ENCODE assay signal across 8 cellular contexts in genomic region chr11:130314749-130315285, GRCh38. TPM values are rescaled to one million over a fixed set of nuclear protein-coding genes. Genes with fewer than 3 reads are reported as not detected.
DNase-seq lines count a peak whose midpoint lies in the region; ATAC-seq and TF ChIP-seq lines count a peak whose summit lies in the region.

ZBTB44 (minus strand) TSS chr11:130314917; CDS start chr11:130261873, 53,044 bp downstream.

- peak within 1 kb of the TSS; percentile 86 for H3K4me2 ChIP-seq in GM23338

- H3K4me1 ChIP-seq in GM23338 (ENCODE audit: insufficient read depth): peaks cover 60% of the 10 kb centered on the region
- peaks cover 11 to 45% (median 31%) of the 10 kb centered on the region in 4 donors for H3K4me1 ChIP-seq in stomach

- H3K27me3 Mint-ChIP-seq in GM23338 (ENCODE audit: insufficient read depth, low read depth, poor library complexity): peaks cover 2% of the 10 kb centered on the region
- peaks cover 3% of the 10 kb centered on the region for H3K27me3 Mint-ChIP-seq in neural crest cell (ENCODE audit: low read depth)

- peak within 1 kb of the TSS; percentile 86 for H3K27ac ChIP-seq in GM23338 (ENCODE audit: low read depth)
- peak within 1 kb of the TSS; percentile 94 to 99 (median 97) for H3K27ac ChIP-seq in stomach

- H3K4me3 Mint-ChIP-seq in GM23338 (peak within 1 kb of the TSS; percentile 90), neural crest cell (peak within 1 kb of the TSS; percentile 92)

- H3K9me3 ChIP-seq in stomach: no peaks in the 10 kb centered on the region

- ATAC-seq in GM23338: peak; percentile 70

- no peaks in the 10 kb centered on the region for H3K9me2 ChIP-seq in GM23338 (ENCODE audit: insufficient read depth)

- H3K4me3 ChIP-seq in GM23338 (peak within 1 kb of the TSS; percentile 61), fibroblast of villous mesenchyme (ENCODE audit: low read depth, low read length) (peak within 1 kb of the TSS; percentile 83), stomach (peak within 1 kb of the TSS; percentile 70 to 86 (median 76))

- H2AFZ ChIP-seq in GM23338: peak within 1 kb of the TSS; percentile 76; the same call in 1 of the 2 replicates

- no peaks in the 10 kb centered on the region; the same call in 1 of the 2 replicates for H4K20me1 ChIP-seq in GM23338 (replicated peaks; ENCODE audit: insufficient read depth)

- peaks cover 5% of the 10 kb centered on the region; the same call in 1 of the 2 replicates for H3F3A ChIP-seq in GM23338 (replicated peaks; ENCODE audit: low read depth)

- WGBS in stomach, 5 donors: 1 to 4% (median 3%) methylated on average over 8 to 43 of the region's 43 CpGs

- TF ChIP-seq CTCF in GM23338 (conservative IDR thresholded peaks at IDR 0.05; ENCODE audit: low read depth in 2 of 2) (no peak), fibroblast of villous mesenchyme (IDR thresholded peaks at IDR 0.05; ENCODE audit: insufficient read depth, low read depth, low read length) (no peak), neural crest cell (conservative IDR thresholded peaks at IDR 0.05) (no peak), stomach (IDR thresholded peaks at IDR 0.05) (no peak)

- H3K36me3 ChIP-seq in GM23338 (ENCODE audit: insufficient read depth): no peaks in the 10 kb centered on the region
- H3K36me3 ChIP-seq in stomach: no peaks in the 10 kb centered on the region

- H3K27me3 ChIP-seq in GM23338 (ENCODE audit: insufficient read depth): no peaks in the 10 kb centered on the region
- no peaks in the 10 kb centered on the region for H3K27me3 ChIP-seq in stomach

- H3K9me3 Mint-ChIP-seq in GM23338: peaks cover 3% of the 10 kb centered on the region; the same call in 2 of the 3 replicates
- peaks cover 2% of the 10 kb centered on the region for H3K9me3 Mint-ChIP-seq in neural crest cell

- peak; percentile 92 for TF ChIP-seq POLR2A in Raji (IDR thresholded peaks at IDR 0.05; ENCODE audit: insufficient read depth, low read depth, low read length)
- no peak for TF ChIP-seq POLR2A in stomach (IDR thresholded peaks at IDR 0.05)

- H3K36me3 Mint-ChIP-seq in GM23338 (ENCODE audit: low read depth) (peaks cover 9% of the 10 kb centered on the region), neural crest cell (ENCODE audit: low read depth) (no peaks in the 10 kb centered on the region)

- TF ChIP-seq EP300 in stomach (IDR thresholded peaks at IDR 0.05): no peak

- H3K4me1 Mint-ChIP-seq in GM23338 (peaks cover 53% of the 10 kb centered on the region), neural crest cell (peaks cover 24% of the 10 kb centered on the region)

- peaks cover 42% of the 10 kb centered on the region for H3K79me2 ChIP-seq in GM23338 (replicated peaks; ENCODE audit: insufficient read depth)

- H3K27ac Mint-ChIP-seq in GM23338 (peak within 1 kb of the TSS; percentile 94), neural crest cell (ENCODE audit: unreplicated experiment) (peak within 1 kb of the TSS; percentile 71)

- peak; percentile 90 for DNase-seq in Daoy (ENCODE audit: low read depth)
- DNase-seq in GM23338 (ENCODE audit: low spot score): peak; percentile 91
- DNase-seq in LoVo (ENCODE audit: low spot score): peak; percentile 91
- peak; percentile 96 for DNase-seq in activated effector memory CD4-positive, alpha-beta T cell treated with anti-CD3 and anti-CD28 coated beads, Interleukin-2, amount 50 U/mL, for 16 hours
- DNase-seq in fibroblast of villous mesenchyme (ENCODE audit: low read depth): peak; percentile 89
- peak; percentile 87 for DNase-seq in neural crest cell (ENCODE audit: low read depth, low spot score)
- DNase-seq in stomach: peak; percentile 93

- intact Hi-C loops in stomach (cut with DNase I; ENCODE audit: low total_unique reads): no loop called here

TF ChIP-seq in GM23338, 12 proteins besides CTCF, POLR2A, EP300 and RAD21:
- TF ChIP-seq POLR2AphosphoS5 (IDR thresholded peaks at IDR 0.05; ENCODE audit: low read depth) (peak; percentile 51; the same call in 1 of the 2 replicates), EZH2phosphoT487 (IDR thresholded peaks at IDR 0.05; ENCODE audit: unreplicated experiment) (no peak), CREB1 (CRISPR knock-in tag; IDR thresholded peaks at IDR 0.05; ENCODE audit: low read depth) (no peak), STAT1 (IDR thresholded peaks at IDR 0.05; ENCODE audit: unreplicated experiment) (no peak)

RNA-seq across cellular contexts. Expression of gene ZBTB44, which starts in this region (rescaled TPM):
- total RNA-seq in Daoy (2014; rRNA removed; shearing (Covaris generic)): 17.4 and 19.8 TPM in 2 replicates
- total RNA-seq in GM23338 (2014; rRNA removed; shearing (Covaris generic)): 102 and 104 TPM in 2 replicates
- polyA plus RNA-seq in GM23338 (2016; fragmentation: Nextera tagmentation; extraction: Ambion mirVana): 57.9 and 61.2 TPM in 2 replicates
- total RNA-seq in fibroblast of villous mesenchyme: 27.7 and 41.5 TPM in 2 replicates
- 27.5 and 28.1 TPM in 2 replicates for total RNA-seq in neural crest cell
- total RNA-seq in stomach: 100 to 1,000 TPM in 1 of 5 donors, 10 to 100 TPM in 4; 24.6 to 123 (median 72.8) TPM
- polyA plus RNA-seq in stomach: 10 to 100 TPM in 2 of 3 donors, 1 to 10 TPM in 1; 8.4 to 13.6 (median 10.9) TPM

Comparison
In these comparisons a context has a peak if more than half of its experiments do, and no peak if none do; other contexts are left out.
1. Peak in every context shown above with its lines: DNase-seq, ATAC-seq, H3K4me3 ChIP-seq and H3K27ac ChIP-seq.